ENCODE assay signal across 9 cellular contexts in genomic region chr7:121138262-121138933, GRCh38.
DNase-seq lines count a peak whose midpoint lies in the region; ATAC-seq and TF ChIP-seq lines count a peak whose summit lies in the region.
"Had no signal": no experiment of that assay in that cellular context is flagged by ENCODE, and none has a peak within 500 bp of the region (broad histone marks: within the 10 kb centered on the region; RNA-seq: fewer than 3 reads in every experiment).

No MANE protein-coding gene starts in this region.

- peak; percentile 11 for DNase-seq in A673 (ENCODE audit: low spot score)
- peak; percentile 86 for DNase-seq in NCI-H345 (lab: John Stamatoyannopoulos, UW)
- DNase-seq in right lobe of liver, result no peak
- no peak for DNase-seq in NCI-H1048 (lab: John Stamatoyannopoulos, UW)
- no peak for DNase-seq in Calu3
- no peak for DNase-seq in GDM1 (lab: John Stamatoyannopoulos, UW)

- TF ChIP-seq POLR2A in right lobe of liver (IDR thresholded peaks at IDR 0.05), result no peak

- CTCF ChIA-PET in A673 (lab: Charles Lee) (no interaction called here), Calu3 (lab: Charles Lee) (no interaction called here)

- no peak overlapping the region for H3K4me3 Mint-ChIP-seq in Calu3 (ENCODE audit: low read depth, unreplicated experiment)

- H3K27me3 Mint-ChIP-seq in Calu3 (ENCODE audit: unreplicated experiment), result no peaks in the 10 kb centered on the region

- no peaks in the 10 kb centered on the region for H3K36me3 ChIP-seq in A673 (ENCODE audit: insufficient read depth, low read length, poor library complexity, severe bottlenecking)
- peaks cover 0 to 4% (median 0%) of the 10 kb centered on the region in 4 donors for H3K36me3 ChIP-seq in right lobe of liver
- H3K36me3 ChIP-seq: neutrophil had no signal

- POLR2A ChIA-PET in A673 (lab: Charles Lee; ENCODE audit: low non-redundant PET), result no interaction called here

- H3K27me3 ChIP-seq in A673 (replicated peaks; ENCODE audit: insufficient read depth, low read depth, low read length, poor library complexity), result no peaks in the 10 kb centered on the region
- H3K27me3 ChIP-seq in right lobe of liver, result no peaks in the 10 kb centered on the region
- H3K27me3 ChIP-seq: neutrophil had no signal

- ATAC-seq in GM18870 (IDR thresholded peaks at IDR 0.05; ENCODE audit: unreplicated experiment) (peak; percentile 100), HG03039 (IDR thresholded peaks at IDR 0.05; ENCODE audit: unreplicated experiment) (peak; percentile 100), right lobe of liver (peak; percentile 70 to 88 (median 74))

- no TSS peak for BruUV-seq in A673 (replicated peaks; lab: Mats Ljungman, UMichigan)
- no TSS peak for BruUV-seq in Calu3 (replicated peaks; lab: Mats Ljungman, UMichigan)

- WGBS in right lobe of liver (ENCODE audit: insufficient coverage, low coverage, low lambda C conversion rate, missing lambda C conversion rate), result 30% methylated on average over 8 of the region's 8 CpGs

- TF ChIP-seq CTCF in A673 (conservative IDR thresholded peaks at IDR 0.05; ENCODE audit: low read depth, low read length) (no peak), right lobe of liver (IDR thresholded peaks at IDR 0.05) (no peak), Calu3 (IDR thresholded peaks at IDR 0.05; ENCODE audit: unreplicated experiment) (no peak)

- H3K4me3 ChIP-seq in A673 (ENCODE audit: low read depth, low read length, poor library complexity, severe bottlenecking) (no peak overlapping the region), right lobe of liver (no peak overlapping the region)

- intact Hi-C loops in A673 (cut with micrococcal nuclease; ENCODE audit: unreplicated experiment), result no loop called here
- intact Hi-C loops in right lobe of liver (cut with DNase I), result no loop called here
- intact Hi-C loops in Calu3 (cut with micrococcal nuclease; ENCODE audit: unreplicated experiment), result no loop called here

- H3K27ac Mint-ChIP-seq in Calu3 (ENCODE audit: unreplicated experiment), result no peak overlapping the region

- no peaks in the 10 kb centered on the region for H3K36me3 Mint-ChIP-seq in Calu3 (ENCODE audit: insufficient read depth, unreplicated experiment)

- H3K4me1 Mint-ChIP-seq in Calu3 (ENCODE audit: low read depth, unreplicated experiment), result no peaks in the 10 kb centered on the region

- H3K9me3 ChIP-seq in A673 (ENCODE audit: low read depth, low read length, poor library complexity, severe bottlenecking) (no peaks in the 10 kb centered on the region), right lobe of liver (no peaks in the 10 kb centered on the region)
- H3K9me3 ChIP-seq: neutrophil had no signal

- H3K4me1 ChIP-seq in A673 (ENCODE audit: insufficient read depth, low read length, poor library complexity, severe bottlenecking), result no peaks in the 10 kb centered on the region
- peaks cover 0 to 24% (median under 1%) of the 10 kb centered on the region in 4 donors for H3K4me1 ChIP-seq in right lobe of liver

- H3K9me3 Mint-ChIP-seq in Calu3 (ENCODE audit: low read depth, unreplicated experiment), result no peaks in the 10 kb centered on the region

- H3K27ac ChIP-seq in A673 (ENCODE audit: low read depth, low read length, poor library complexity, severe bottlenecking), result no peak overlapping the region
- H3K27ac ChIP-seq in right lobe of liver, result peak overlapping the region in 2 of 3 donors; percentile 49 to 72
- H3K27ac ChIP-seq: neutrophil had no signal

Comparison
In these comparisons a context has a peak if more than half of its experiments do, and no peak if none do; other contexts are left out.
1. DNase-seq: peak in A673 (single experiment) and NCI-H345 (single experiment); none in right lobe of liver (0 of 3), NCI-H1048 (single experiment), Calu3 (single experiment) and GDM1 (single experiment).
2. Peak in every context shown above with its lines, with median percentiles within 50 percentile points of each other: ATAC-seq.